24 cellular contexts compared by ENCODE assay signal in genomic region chr6:161890959-161891358, GRCh38.
DNase-seq lines count a peak whose midpoint lies in the region; ATAC-seq and TF ChIP-seq lines count a peak whose summit lies in the region.
"Had no signal": no experiment of that assay in that cellular context is flagged by ENCODE, and none has a peak within 500 bp of the region (broad histone marks: within the 10 kb centered on the region; RNA-seq: fewer than 3 reads in every experiment).

No MANE protein-coding gene starts in this region.

- no peaks in the 10 kb centered on the region for H3K9me3 ChIP-seq in HEK293 (ENCODE audit: control insufficient read depth, insufficient read depth, low read depth, low read length)
- H3K9me3 ChIP-seq in adipocyte (ENCODE audit: control insufficient read depth, low read length) = no peaks in the 10 kb centered on the region
- no peaks in the 10 kb centered on the region for H3K9me3 ChIP-seq in iPS-20b (ENCODE audit: insufficient read depth, low read depth, low read length)
- H3K9me3 ChIP-seq in suprapubic skin = no peaks in the 10 kb centered on the region
- no peaks in the 10 kb centered on the region for H3K9me3 ChIP-seq in psoas muscle
- H3K9me3 ChIP-seq: ascending aorta, esophagus squamous epithelium, gastroesophageal sphincter had no signal

- H3K27ac ChIP-seq in HEK293 (ENCODE audit: extremely low read depth, low read depth, low read length) (peak overlapping the region; percentile 20), iPS-20b (ENCODE audit: low read length) (no peak overlapping the region), suprapubic skin (no peak overlapping the region), psoas muscle (no peak overlapping the region)
- H3K27ac ChIP-seq: ascending aorta, esophagus squamous epithelium, gastroesophageal sphincter had no signal

- TF ChIP-seq CTCF in HEK293 (tag by site-specific recombination; IDR thresholded peaks at IDR 0.05) = no peak
- no peak for TF ChIP-seq CTCF in suprapubic skin (IDR thresholded peaks at IDR 0.05)
- no peak for TF ChIP-seq CTCF in psoas muscle (IDR thresholded peaks at IDR 0.05)

- H3K27me3 ChIP-seq in adipocyte (replicated peaks; ENCODE audit: control insufficient read depth, insufficient read depth, low read length) (peaks cover 6% of the 10 kb centered on the region), iPS-20b (ENCODE audit: insufficient read depth, low read length) (peaks cover 49% of the 10 kb centered on the region), suprapubic skin (no peaks in the 10 kb centered on the region), psoas muscle (ENCODE audit: insufficient read depth in 3 of 3, low read length in 2 of 3) (no peaks in the 10 kb centered on the region)
- H3K27me3 ChIP-seq: ascending aorta, esophagus squamous epithelium, gastroesophageal sphincter had no signal

- intact Hi-C loops in psoas muscle (cut with DNase I) = no loop called here

- WGBS in suprapubic skin = 30% methylated on average over 11 of the region's 11 CpGs
- 42 to 51% (median 47%) methylated on average over 11 of the region's 11 CpGs for WGBS in psoas muscle, 3 donors

- no peak overlapping the region for H3K9ac ChIP-seq in adipocyte (ENCODE audit: low read length)
- H3K9ac ChIP-seq in iPS-20b (ENCODE audit: low read depth, low read length) = no peak overlapping the region

- CTCF ChIA-PET in HEK293 (lab: Yijun Ruan, JAX) = no interaction called here

- no peak for TF ChIP-seq POLR2A in suprapubic skin (IDR thresholded peaks at IDR 0.05)

- H3K36me3 ChIP-seq in HEK293 (ENCODE audit: control insufficient read depth in 2 of 2, insufficient read depth in 1 of 2, low read length in 2 of 2) (no peaks in the 10 kb centered on the region), adipocyte (ENCODE audit: control insufficient read depth, insufficient read depth, low read length, severe bottlenecking) (no peaks in the 10 kb centered on the region), iPS-20b (ENCODE audit: insufficient read depth, low read depth, low read length) (no peaks in the 10 kb centered on the region), suprapubic skin (no peaks in the 10 kb centered on the region), psoas muscle (ENCODE audit: insufficient read depth in 1 of 2, low read depth in 1 of 2) (no peaks in the 10 kb centered on the region)
- H3K36me3 ChIP-seq: ascending aorta, esophagus squamous epithelium, gastroesophageal sphincter had no signal

- no peak for DNase-seq in adipocyte (ENCODE audit: low read depth)
- no peak for DNase-seq in suprapubic skin (ENCODE audit: low spot score in 2 of 2)
- DNase-seq in psoas muscle = no peak
- DNase-seq in T1000 (lab: John Stamatoyannopoulos, UW) = no peak
- DNase-seq: activated CD4-positive, alpha-beta T cell treated with anti-CD3 and anti-CD28 coated beads for 36 hours; activated T-cell treated with anti-CD3 and anti-CD28 coated beads, Interleukin-2, amount 50 U/mL, for 48 hours; CD8-positive, alpha-beta T cell; effector memory CD8-positive, alpha-beta T cell; esophagus squamous epithelium; NCI-H1105; NCI-H2107; NCI-H510A; NK-92 treated with Interleukin-12 subunit alpha and Interleukin-12 subunit beta, amount 100 ng/mL, for 24 hours; posterior cingulate gyrus; stimulated activated CD4-positive, alpha-beta T cell treated with anti-CD3 and anti-CD28 coated beads, Interleukin-2, amount 100 ng/mL, for 24 hours; T-helper 1 cell had no signal

- ATAC-seq in psoas muscle (no peak), GM21447 (IDR thresholded peaks at IDR 0.05; ENCODE audit: unreplicated experiment) (no peak)
- ATAC-seq: activated CD4-positive, alpha-beta T cell treated with anti-CD3 and anti-CD28 coated beads for 36 hours; CD8-positive, alpha-beta T cell; effector memory CD8-positive, alpha-beta T cell; gastroesophageal sphincter; natural killer cell treated with Interleukin-12 subunit alpha and Interleukin-12 subunit beta and Interleukin-15 and Interleukin-18, amount 100 ng/mL, for 72 hours; Panc1; stimulated activated effector memory CD8-positive, alpha-beta T cell treated with anti-CD3 and anti-CD28 coated beads, Interleukin-12 subunit alpha, Interleukin-12 subunit beta, amount 100 ng/mL, for 72 hours had no signal

- POLR2A ChIA-PET in HEK293 (lab: Yijun Ruan, JAX) = no interaction called here

- H3K4me3 ChIP-seq in HEK293 (ENCODE audit: low read depth, low read length) = no peak overlapping the region
- H3K4me3 ChIP-seq in adipocyte (ENCODE audit: low read length) = peak overlapping the region; percentile 32
- H3K4me3 ChIP-seq in iPS-20b (ENCODE audit: low read length) = peak overlapping the region; percentile 56
- peak overlapping the region; percentile 11 for H3K4me3 ChIP-seq in suprapubic skin
- no peak overlapping the region for H3K4me3 ChIP-seq in psoas muscle
- H3K4me3 ChIP-seq: ascending aorta, esophagus squamous epithelium, gastroesophageal sphincter had no signal

- TF ChIP-seq EP300 in suprapubic skin (IDR thresholded peaks at IDR 0.05) = no peak

- H3K4me1 ChIP-seq in HEK293 (ENCODE audit: control insufficient read depth, insufficient read depth, low read length) = peaks cover 9% of the 10 kb centered on the region
- peaks cover 3% of the 10 kb centered on the region for H3K4me1 ChIP-seq in adipocyte (ENCODE audit: control insufficient read depth, insufficient read depth, low read length)
- H3K4me1 ChIP-seq in iPS-20b (ENCODE audit: insufficient read depth, low read length) = peaks cover 18% of the 10 kb centered on the region
- H3K4me1 ChIP-seq in suprapubic skin = peaks cover 10% of the 10 kb centered on the region
- H3K4me1 ChIP-seq in psoas muscle = no peaks in the 10 kb centered on the region
- H3K4me1 ChIP-seq: ascending aorta had no signal

TF ChIP-seq in HEK293, 187 proteins besides CTCF, POLR2A, EP300 and RAD21 (continues in another document):
- TF ChIP-seq ZNF341 (tag by site-specific recombination; IDR thresholded peaks at IDR 0.05; ENCODE audit: low read depth) (peak; percentile 66), ZNF76 (tag by site-specific recombination; IDR thresholded peaks at IDR 0.05; ENCODE audit: borderline replicate concordance, low read depth) (no peak), ZBTB7A (tag by site-specific recombination; IDR thresholded peaks at IDR 0.05; ENCODE audit: low read depth) (no peak), ZNF837 (tag by site-specific recombination; IDR thresholded peaks at IDR 0.05) (no peak), ZNF292 (tag by site-specific recombination; IDR thresholded peaks at IDR 0.05; ENCODE audit: borderline replicate concordance, low read depth) (no peak), ZNF350 (tag by site-specific recombination; IDR thresholded peaks at IDR 0.05) (no peak), ZNF513 (tag by site-specific recombination; IDR thresholded peaks at IDR 0.05) (no peak), ZBTB6 (tag by site-specific recombination; IDR thresholded peaks at IDR 0.05) (no peak), ZBTB10 (tag by site-specific recombination; IDR thresholded peaks at IDR 0.05) (no peak), ZNF660 (tag by site-specific recombination; IDR thresholded peaks at IDR 0.05) (no peak), ZNF335 (tag by site-specific recombination; conservative IDR thresholded peaks at IDR 0.05) (0 out of 2 replicates have a peak, but pooled peaks have one; percentile 24)

Comparison
In these comparisons a context has a peak if more than half of its experiments do, and no peak if none do; other contexts are left out.
1. H3K4me3 ChIP-seq: peak in adipocyte (single experiment), iPS-20b (single experiment) and suprapubic skin (single experiment); none in HEK293 (single experiment) and psoas muscle (single experiment).